3 cellular contexts compared by ENCODE assay signal in genomic region chr2:111173856-111174255, GRCh38.
"Had no signal": no experiment of that assay in that cellular context is flagged by ENCODE, and none has a peak within 500 bp of the region (broad histone marks: within the 10 kb centered on the region; RNA-seq: fewer than 3 reads in every experiment).

No MANE protein-coding gene starts in this region.

- ATAC-seq: GM12878 had no signal

- DNase-seq: GDM1, GF-D8 had no signal

- H3K4me3 ChIP-seq: GM12878 had no signal
